In genomic region chr19:19406878-19407639, GRCh38 we compare ENCODE assay signal across 8 cellular contexts. TPM values are rescaled to one million over a fixed set of nuclear protein-coding genes. Genes with fewer than 3 reads are reported as not detected.
DNase-seq lines count a peak whose midpoint lies in the region; ATAC-seq and TF ChIP-seq lines count a peak whose summit lies in the region.

No MANE protein-coding gene starts in this region.

- peak overlapping the region; percentile 71 for H3K4me3 ChIP-seq in AG04450 (ENCODE audit: low read depth, low read length)

- no peaks in the 10 kb centered on the region for H3K27me3 ChIP-seq in AG04450 (ENCODE audit: control insufficient read depth, insufficient read depth, low read length)

- POLR2A ChIA-PET in AG04450 (lab: Yijun Ruan, JAX) = interaction anchor here (0.5 to 1.2 kb wide), 3 partner anchors 13 to 407 kb away, joined by 3 to 11 read pairs (median 5); no protein-coding TSS in a partner anchor

- peaks cover 73% of the 10 kb centered on the region for H3K4me1 Mint-ChIP-seq in activated T-helper 1 cell treated with anti-CD3 and anti-CD28 coated beads, Interleukin-12 subunit alpha, Interleukin-12 subunit beta, Interleukin-2, Interleukin-4 antibody, amounts not matched to agents 30 ng/mL and 10 ng/mL and 1 ng/mL, durations not matched to agents 14 hours and 24 hours and 36 hours (ENCODE audit: low read depth)

- DNase-seq in AG04450 (ENCODE audit: low read depth, low spot score) = no peak
- peak; percentile 15 to 48 for DNase-seq in NOMO-1 (lab: John Stamatoyannopoulos, UW; ENCODE audit: unreplicated experiment in 2 of 2)
- DNase-seq in activated T-helper 1 cell treated with anti-CD3 and anti-CD28 coated beads, Interleukin-12 subunit alpha, Interleukin-12 subunit beta, Interleukin-2, Interleukin-4 antibody, amounts not matched to agents 30 ng/mL and 10 ng/mL and 1 ng/mL, durations not matched to agents 14 hours and 24 hours and 36 hours (ENCODE audit: low spot score) = peak; percentile 17
- DNase-seq in foreskin melanocyte = peak; percentile 39
- peak; percentile 73 for DNase-seq in pons (ENCODE audit: low spot score)
- DNase-seq in NCI-H446 (lab: John Stamatoyannopoulos, UW) = no peak

- intact Hi-C loops in activated T-helper 1 cell treated with anti-CD3 and anti-CD28 coated beads, Interleukin-12 subunit alpha, Interleukin-12 subunit beta, Interleukin-2, Interleukin-4 antibody, amounts not matched to agents 30 ng/mL and 10 ng/mL and 1 ng/mL, durations not matched to agents 14 hours and 24 hours and 36 hours (cut with micrococcal nuclease) = loop anchor here (1.0 to 5.0 kb wide), 3 partner anchors 41 to 375 kb away; partner anchors contain the start of genes ARMC6, MAU2, SUGP1 and SUGP2

- H3K27me3 Mint-ChIP-seq in activated T-helper 1 cell treated with anti-CD3 and anti-CD28 coated beads, Interleukin-12 subunit alpha, Interleukin-12 subunit beta, Interleukin-2, Interleukin-4 antibody, amounts not matched to agents 30 ng/mL and 10 ng/mL and 1 ng/mL, durations not matched to agents 14 hours and 24 hours and 36 hours (ENCODE audit: insufficient read depth) = no peaks in the 10 kb centered on the region

- TF ChIP-seq CTCF in AG04450 (IDR thresholded peaks at IDR 0.05; ENCODE audit: low read depth, low read length) = 0 out of 2 replicates have a peak, but pooled peaks have one; percentile 15

- H3K9me3 ChIP-seq in AG04450 (ENCODE audit: control insufficient read depth, insufficient read depth, low read length) = no peaks in the 10 kb centered on the region

- no peaks in the 10 kb centered on the region for H3K9me3 Mint-ChIP-seq in activated T-helper 1 cell treated with anti-CD3 and anti-CD28 coated beads, Interleukin-12 subunit alpha, Interleukin-12 subunit beta, Interleukin-2, Interleukin-4 antibody, amounts not matched to agents 30 ng/mL and 10 ng/mL and 1 ng/mL, durations not matched to agents 14 hours and 24 hours and 36 hours

- CTCF ChIA-PET in AG04450 (lab: Charles Lee) = interaction anchor here (6.0 kb wide), 1 partner anchor 84 kb away, joined by 26 read pairs; no protein-coding TSS in a partner anchor

- peak overlapping the region; percentile 97 for H3K27ac Mint-ChIP-seq in activated T-helper 1 cell treated with anti-CD3 and anti-CD28 coated beads, Interleukin-12 subunit alpha, Interleukin-12 subunit beta, Interleukin-2, Interleukin-4 antibody, amounts not matched to agents 30 ng/mL and 10 ng/mL and 1 ng/mL, durations not matched to agents 14 hours and 24 hours and 36 hours

- H3K36me3 Mint-ChIP-seq in activated T-helper 1 cell treated with anti-CD3 and anti-CD28 coated beads, Interleukin-12 subunit alpha, Interleukin-12 subunit beta, Interleukin-2, Interleukin-4 antibody, amounts not matched to agents 30 ng/mL and 10 ng/mL and 1 ng/mL, durations not matched to agents 14 hours and 24 hours and 36 hours (ENCODE audit: low read depth) = peaks cover 11% of the 10 kb centered on the region

- peak overlapping the region; percentile 23 for H3K27ac ChIP-seq in AG04450 (ENCODE audit: low read depth, low read length)

- peak overlapping the region; percentile 99 for H3K4me3 Mint-ChIP-seq in activated T-helper 1 cell treated with anti-CD3 and anti-CD28 coated beads, Interleukin-12 subunit alpha, Interleukin-12 subunit beta, Interleukin-2, Interleukin-4 antibody, amounts not matched to agents 30 ng/mL and 10 ng/mL and 1 ng/mL, durations not matched to agents 14 hours and 24 hours and 36 hours

- ATAC-seq in GM18867 (IDR thresholded peaks at IDR 0.05; ENCODE audit: unreplicated experiment) (peak; percentile 32), HG03025 (IDR thresholded peaks at IDR 0.05; ENCODE audit: low FRiP score, unreplicated experiment) (no peak)

RNA-seq across cellular contexts. Expression of gene GATAD2A, which starts 1.6 kb away (rescaled TPM):
- polyA plus RNA-seq in AG04450 (2011; rRNA removed) = 22.0 and 23.4 TPM in 2 replicates
- polyA minus RNA-seq in AG04450 (2011; rRNA and poly(A)+ RNA removed) = 16.6 and 23.3 TPM in 2 replicates
- 139 and 142 TPM in 2 replicates for total RNA-seq in activated T-helper 1 cell treated with anti-CD3 and anti-CD28 coated beads, Interleukin-12 subunit alpha, Interleukin-12 subunit beta, Interleukin-2, Interleukin-4 antibody, amounts not matched to agents 30 ng/mL and 10 ng/mL and 1 ng/mL, durations not matched to agents 14 hours and 24 hours and 36 hours

Comparison
In these comparisons a context has a peak if more than half of its experiments do, and no peak if none do; other contexts are left out.
1. DNase-seq: peak in NOMO-1 (2 of 2), activated T-helper 1 cell treated with anti-CD3 and anti-CD28 coated beads, Interleukin-12 subunit alpha, Interleukin-12 subunit beta, Interleukin-2, Interleukin-4 antibody, amounts not matched to agents 30 ng/mL and 10 ng/mL and 1 ng/mL, durations not matched to agents 14 hours and 24 hours and 36 hours (single experiment), foreskin melanocyte (single experiment) and pons (single experiment); none in AG04450 (single experiment) and NCI-H446 (0 of 2).